8 cellular contexts compared by ENCODE assay signal in genomic region chr10:125151824-125152634, GRCh38. TPM values are rescaled to one million over a fixed set of nuclear protein-coding genes. Genes with fewer than 3 reads are reported as not detected.
A peak's percentile ranks its signal among the peaks of the same experiment; 100 is the strongest.
DNase-seq lines count a peak whose midpoint lies in the region; ATAC-seq and TF ChIP-seq lines count a peak whose summit lies in the region.

No MANE protein-coding gene starts in this region.

- no peak for TF ChIP-seq CTCF in type B pancreatic cell (conservative IDR thresholded peaks at IDR 0.05)

- H3K27ac Mint-ChIP-seq in type B pancreatic cell = peak overlapping the region; percentile 91

- no peak for ATAC-seq in GM18861 (IDR thresholded peaks at IDR 0.05; ENCODE audit: unreplicated experiment)

- DNase-seq in NOMO-1 (lab: John Stamatoyannopoulos, UW; ENCODE audit: unreplicated experiment in 2 of 2) (peak; percentile 15 to 23), NOMO-1 treated with DMSO at 0.1 percent for 48 hours (lab: John Stamatoyannopoulos, UW; ENCODE audit: unreplicated experiment) (no peak), type B pancreatic cell (ENCODE audit: extremely low spot score, unreplicated experiment) (no peak), NCI-H1092 (lab: John Stamatoyannopoulos, UW) (no peak), H4 (ENCODE audit: low spot score) (no peak)

- 4 to 6% methylated on average over 60 to 63 of the region's 63 CpGs for WGBS in ectodermal cell, 2 experiments
- WGBS in mesodermal cell (ENCODE audit: insufficient coverage in 2 of 2), 2 experiments = 19 to 22% methylated on average over 14 to 34 of the region's 63 CpGs

- peaks cover 72% of the 10 kb centered on the region for H3K4me1 ChIP-seq in ectodermal cell (ENCODE audit: control insufficient read depth, insufficient read depth, low read length)
- H3K4me1 ChIP-seq in mesodermal cell (ENCODE audit: control insufficient read depth, insufficient read depth, low read length, poor library complexity, severe bottlenecking) = peaks cover 85% of the 10 kb centered on the region

- no peaks in the 10 kb centered on the region for H3K27me3 ChIP-seq in ectodermal cell (ENCODE audit: control insufficient read depth, insufficient read depth, low read length, poor library complexity, severe bottlenecking)

- H3K9me3 Mint-ChIP-seq in type B pancreatic cell = no peaks in the 10 kb centered on the region

- H3K4me1 Mint-ChIP-seq in type B pancreatic cell (ENCODE audit: unreplicated experiment) = peaks cover 86% of the 10 kb centered on the region

- H3K9me3 ChIP-seq in ectodermal cell (ENCODE audit: control insufficient read depth, low read length) (no peaks in the 10 kb centered on the region), mesodermal cell (ENCODE audit: control insufficient read depth, low read length) (no peaks in the 10 kb centered on the region)

- peaks cover 20% of the 10 kb centered on the region for H3K36me3 Mint-ChIP-seq in type B pancreatic cell

- H3K4me3 ChIP-seq in ectodermal cell (ENCODE audit: insufficient read depth, low read depth, low read length) (peak overlapping the region; percentile 25), mesodermal cell (ENCODE audit: extremely low read depth, insufficient read depth, low read length, poor library complexity, severe bottlenecking) (peak overlapping the region; percentile 2)

- H3K27me3 Mint-ChIP-seq in type B pancreatic cell = no peaks in the 10 kb centered on the region

- H3K27ac ChIP-seq in ectodermal cell (ENCODE audit: insufficient read depth, low read depth, low read length, poor library complexity, severe bottlenecking) (no peak overlapping the region), mesodermal cell (ENCODE audit: low read depth, low read length, severe bottlenecking) (no peak overlapping the region)

- H3K36me3 ChIP-seq in ectodermal cell (ENCODE audit: control insufficient read depth, insufficient read depth, low read length) (peaks cover 5% of the 10 kb centered on the region), mesodermal cell (ENCODE audit: control insufficient read depth, insufficient read depth, low read length) (peaks cover 58% of the 10 kb centered on the region)

- peak overlapping the region; percentile 86 for H3K4me3 Mint-ChIP-seq in type B pancreatic cell

RNA-seq across cellular contexts. Expression of gene CTBP2, which starts 8.3 kb away (rescaled TPM):
- polyA plus RNA-seq in ectodermal cell (2013, experiment 1 of 4) = 97.3 TPM
- 79.5 TPM for polyA plus RNA-seq in ectodermal cell (2013, experiment 2 of 4)
- 94.3 TPM for polyA plus RNA-seq in ectodermal cell (2013, experiment 3 of 4)
- 95.7 TPM for polyA plus RNA-seq in ectodermal cell (2013, experiment 4 of 4)
- 121 TPM for polyA plus RNA-seq in mesodermal cell (2013, experiment 1 of 2)
- polyA plus RNA-seq in mesodermal cell (2013, experiment 2 of 2) = 108 TPM
- 101 and 113 TPM in 2 replicates for total RNA-seq in type B pancreatic cell (ENCODE audit: low replicate concordance)
- total RNA-seq in H4 (2014; rRNA removed; shearing (Covaris generic)) = 58.2 and 69.8 TPM in 2 replicates

Comparison
In these comparisons a context has a peak if more than half of its experiments do, and no peak if none do; other contexts are left out.
1. DNase-seq: peak in NOMO-1 (2 of 2); none in NOMO-1 treated with DMSO at 0.1 percent for 48 hours (single experiment), type B pancreatic cell (single experiment), NCI-H1092 (single experiment) and H4 (single experiment).